14 cellular contexts compared by ENCODE assay signal in genomic region chr3:64133272-64133671, GRCh38.
"Had no signal": no experiment of that assay in that cellular context is flagged by ENCODE, and none has a peak within 500 bp of the region (broad histone marks: within the 10 kb centered on the region; RNA-seq: fewer than 3 reads in every experiment).

No MANE protein-coding gene starts in this region.

- ATAC-seq: activated CD8-positive, alpha-beta memory T cell treated with anti-CD3 and anti-CD28 coated beads, Interleukin-2, amount 10 ng/mL, durations not matched to agents 7 days and 5 days; left cardiac atrium; lower lobe of right lung; natural killer cell had no signal

- H3K36me3 ChIP-seq: lower lobe of right lung, neutrophil, thyroid gland had no signal

- H3K4me3 ChIP-seq: esophagus squamous epithelium, lower lobe of right lung, thyroid gland had no signal

- H3K27me3 ChIP-seq: esophagus squamous epithelium, thyroid gland had no signal

- H3K9me3 ChIP-seq: esophagus squamous epithelium, lower lobe of right lung, neutrophil, thyroid gland had no signal

- H3K27ac ChIP-seq: esophagus squamous epithelium, lower lobe of right lung, neutrophil, parathyroid adenoma, thyroid gland had no signal

- DNase-seq: activated CD4-positive, alpha-beta memory T cell treated with anti-CD3 and anti-CD28 coated beads, Interleukin-2, amount 10 ng/mL, durations not matched to agents 7 days and 5 days; activated CD4-positive, alpha-beta T cell treated with anti-CD3 and anti-CD28 coated beads for 48 hours; activated CD4-positive, CD25-positive, alpha-beta regulatory T cell; activated CD8-positive, alpha-beta memory T cell treated with anti-CD3 and anti-CD28 coated beads, Interleukin-2, amount 10 ng/mL, durations not matched to agents 7 days and 5 days; effector CD4-positive, alpha-beta T cell; esophagus squamous epithelium; left cardiac atrium; lower lobe of right lung; natural killer cell; stimulated activated CD8-positive, alpha-beta memory T cell treated with anti-CD3 and anti-CD28 coated beads, Interleukin-4, amount 100 ng/mL, for 48 hours; stimulated activated naive CD4-positive, alpha-beta T cell; thyroid gland had no signal

- H3K4me1 ChIP-seq: lower lobe of right lung, parathyroid adenoma had no signal
